In genomic region chr3:125035217-125035616, GRCh38 we compare ENCODE assay signal across 15 cellular contexts. TPM values are rescaled to one million over a fixed set of nuclear protein-coding genes. Genes with fewer than 3 reads are reported as not detected.
DNase-seq lines count a peak whose midpoint lies in the region; ATAC-seq, FAIRE-seq and TF ChIP-seq lines count a peak whose summit lies in the region.
"Had no signal": no experiment of that assay in that cellular context is flagged by ENCODE, and none has a peak within 500 bp of the region (broad histone marks: within the 10 kb centered on the region; RNA-seq: fewer than 3 reads in every experiment).

No MANE protein-coding gene starts in this region.

- FAIRE-seq in D721Med (lab: Jason Lieb, UNC): no peak
- FAIRE-seq: keratinocyte, small intestine had no signal

- H3K27ac Mint-ChIP-seq in immature natural killer cell: peak overlapping the region; percentile 50 to 91 (median 80)
- H3K27ac Mint-ChIP-seq: CD4-positive, alpha-beta T cell; dendritic cell treated with granulocyte-macrophage colony-stimulating factor and Interleukin-4, amounts not matched to agents 40 ng/mL and 50 ng/mL, for 4 days; nephron progenitor cell had no signal

- peaks cover 0 to 4% (median 2%) of the 10 kb centered on the region in 3 donors for H3K27me3 Mint-ChIP-seq in immature natural killer cell (ENCODE audit: low read depth in 3 of 3)
- H3K27me3 Mint-ChIP-seq: CD4-positive, alpha-beta T cell had no signal

- peaks cover 3 to 11% (median 6%) of the 10 kb centered on the region in 6 donors for H3K9me3 Mint-ChIP-seq in immature natural killer cell

- no peak for TF ChIP-seq CTCF in D721Med (IDR thresholded peaks at IDR 0.05; ENCODE audit: insufficient read depth, missing control alignments)

- DNase-seq in immature natural killer cell: peak; percentile 46 to 61 (median 47)
- DNase-seq in SHP77 (lab: John Stamatoyannopoulos, UW): no peak
- DNase-seq in NCI-H187 treated with DMSO at 0.1 percent for 48 hours (lab: John Stamatoyannopoulos, UW): no peak
- DNase-seq in D721Med (ENCODE audit: insufficient read length, low spot score): no peak
- DNase-seq: activated CD4-positive, CD25-positive, alpha-beta regulatory T cell; CD4-positive, alpha-beta T cell; GM23248; NCI-H774; nephron progenitor cell; small intestine had no signal

- H3K4me1 Mint-ChIP-seq in immature natural killer cell: peaks cover 78 to 94% of the 10 kb centered on the region in 2 donors

- peak overlapping the region; percentile 0 to 60 (median 46) for H3K4me3 Mint-ChIP-seq in immature natural killer cell
- H3K4me3 Mint-ChIP-seq: CD4-positive, alpha-beta T cell; dendritic cell treated with granulocyte-macrophage colony-stimulating factor and Interleukin-4, amounts not matched to agents 40 ng/mL and 50 ng/mL, for 4 days; nephron progenitor cell had no signal

- ATAC-seq in GM18519 (IDR thresholded peaks at IDR 0.05; ENCODE audit: low FRiP score, unreplicated experiment): peak; percentile 78
- ATAC-seq in GM21360 (IDR thresholded peaks at IDR 0.05; ENCODE audit: unreplicated experiment): peak; percentile 67
- ATAC-seq in HG03196 (IDR thresholded peaks at IDR 0.05; ENCODE audit: unreplicated experiment): peak; percentile 80

- peaks cover 5 to 14% (median 5%) of the 10 kb centered on the region in 3 donors for H3K36me3 Mint-ChIP-seq in immature natural killer cell

RNA-seq across cellular contexts. Expression of gene HEG1, which starts 20.6 kb away (rescaled TPM):
- 10 to 100 TPM in 1 of 3 donors, 1 to 10 TPM in 2; 2.1 to 12.1 (median 4.9) TPM for polyA plus RNA-seq in immature natural killer cell

Comparison
In these comparisons a context has a peak if more than half of its experiments do, and no peak if none do; other contexts are left out.
1. DNase-seq: peak in immature natural killer cell (3 of 3); none in SHP77 (0 of 2), NCI-H187 treated with DMSO at 0.1 percent for 48 hours (single experiment) and D721Med (single experiment).
2. Peak in every context shown above with its lines, with median percentiles within 50 percentile points of each other: ATAC-seq.